ENCODE assay signal across 1 cellular context in the genomic region with DNA sequence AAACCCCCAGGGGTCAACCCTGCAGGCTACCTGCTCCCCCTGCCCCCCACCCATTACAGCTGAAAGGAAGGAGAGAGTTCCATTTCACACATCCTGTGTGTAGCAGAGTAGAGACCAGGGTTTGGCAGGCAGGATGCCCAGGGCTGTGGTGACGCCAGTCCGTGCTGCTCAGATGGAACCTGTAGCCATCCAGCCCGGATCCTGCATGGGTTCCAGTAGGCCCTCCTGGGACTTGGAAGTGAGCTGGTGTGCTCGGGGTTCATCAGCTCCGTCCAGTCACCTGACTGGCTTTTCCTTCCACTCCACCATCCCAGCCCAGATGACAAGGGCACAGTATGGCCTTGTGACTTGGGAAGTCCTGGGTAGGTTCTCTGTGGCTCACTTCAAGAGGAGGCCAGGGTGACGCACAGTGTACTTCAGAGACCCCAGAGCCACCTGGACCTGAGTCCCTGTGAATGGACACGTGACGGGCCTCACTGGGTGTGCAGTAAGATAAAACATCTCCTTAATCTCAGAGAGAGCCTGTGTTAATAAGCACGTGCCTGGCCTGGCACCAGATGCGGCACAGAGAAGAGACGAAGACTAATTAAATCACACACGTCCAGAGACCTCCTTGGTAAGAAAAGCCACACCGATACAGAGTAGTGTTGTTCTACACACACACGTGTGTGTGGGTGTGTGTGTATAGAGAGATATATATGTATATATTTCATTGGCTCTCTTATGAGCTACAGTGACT.
A peak's percentile ranks its signal among the peaks of the same experiment; 100 is the strongest.
TF ChIP-seq lines count a peak whose summit lies in the region.

No MANE protein-coding gene starts in this region.

TF ChIP-seq in HEK293, 187 proteins besides CTCF, POLR2A, EP300 and RAD21 (continued from another document):
- TF ChIP-seq ZNF202 (tag by site-specific recombination; IDR thresholded peaks at IDR 0.05; ENCODE audit: borderline replicate concordance) (no peak), ZNF501 (tag by site-specific recombination; IDR thresholded peaks at IDR 0.05) (peak; percentile 34; the same call in 1 of the 2 replicates)
- TF ChIP-seq, protein P1, sequence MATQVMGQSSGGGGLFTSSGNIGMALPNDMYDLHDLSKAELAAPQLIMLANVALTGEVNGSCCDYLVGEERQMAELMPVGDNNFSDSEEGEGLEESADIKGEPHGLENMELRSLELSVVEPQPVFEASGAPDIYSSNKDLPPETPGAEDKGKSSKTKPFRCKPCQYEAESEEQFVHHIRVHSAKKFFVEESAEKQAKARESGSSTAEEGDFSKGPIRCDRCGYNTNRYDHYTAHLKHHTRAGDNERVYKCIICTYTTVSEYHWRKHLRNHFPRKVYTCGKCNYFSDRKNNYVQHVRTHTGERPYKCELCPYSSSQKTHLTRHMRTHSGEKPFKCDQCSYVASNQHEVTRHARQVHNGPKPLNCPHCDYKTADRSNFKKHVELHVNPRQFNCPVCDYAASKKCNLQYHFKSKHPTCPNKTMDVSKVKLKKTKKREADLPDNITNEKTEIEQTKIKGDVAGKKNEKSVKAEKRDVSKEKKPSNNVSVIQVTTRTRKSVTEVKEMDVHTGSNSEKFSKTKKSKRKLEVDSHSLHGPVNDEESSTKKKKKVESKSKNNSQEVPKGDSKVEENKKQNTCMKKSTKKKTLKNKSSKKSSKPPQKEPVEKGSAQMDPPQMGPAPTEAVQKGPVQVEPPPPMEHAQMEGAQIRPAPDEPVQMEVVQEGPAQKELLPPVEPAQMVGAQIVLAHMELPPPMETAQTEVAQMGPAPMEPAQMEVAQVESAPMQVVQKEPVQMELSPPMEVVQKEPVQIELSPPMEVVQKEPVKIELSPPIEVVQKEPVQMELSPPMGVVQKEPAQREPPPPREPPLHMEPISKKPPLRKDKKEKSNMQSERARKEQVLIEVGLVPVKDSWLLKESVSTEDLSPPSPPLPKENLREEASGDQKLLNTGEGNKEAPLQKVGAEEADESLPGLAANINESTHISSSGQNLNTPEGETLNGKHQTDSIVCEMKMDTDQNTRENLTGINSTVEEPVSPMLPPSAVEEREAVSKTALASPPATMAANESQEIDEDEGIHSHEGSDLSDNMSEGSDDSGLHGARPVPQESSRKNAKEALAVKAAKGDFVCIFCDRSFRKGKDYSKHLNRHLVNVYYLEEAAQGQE (tag by site-specific recombination; IDR thresholded peaks at IDR 0.05) = no peak
